In genomic region chr3:53137221-53137620, GRCh38 we compare ENCODE assay signal across 12 cellular contexts.
"Had no signal": no experiment of that assay in that cellular context is flagged by ENCODE, and none has a peak within 500 bp of the region (broad histone marks: within the 10 kb centered on the region; RNA-seq: fewer than 3 reads in every experiment).

No MANE protein-coding gene starts in this region.

- H3K4me3 Mint-ChIP-seq: stimulated activated effector memory CD8-positive, alpha-beta T cell treated with anti-CD3 and anti-CD28 coated beads, Interleukin-12 subunit alpha, Interleukin-12 subunit beta, amount 100 ng/mL, for 72 hours had no signal

- DNase-seq: activated CD4-positive, alpha-beta T cell treated with anti-CD3 and anti-CD28 coated beads, Interleukin-2, amount 50 U/mL, for 1 hour; activated CD4-positive, CD25-positive, alpha-beta regulatory T cell; activated naive CD4-positive, alpha-beta T cell treated with Interleukin-2 at 50 U/mL for 16 hours; activated T-cell treated with anti-CD3 and anti-CD28 coated beads for 4 hours; cerebellar nuclear complex; effector memory CD4-positive, alpha-beta T cell; hippocampal formation; pancreas had no signal

- H3K36me3 Mint-ChIP-seq: stimulated activated effector memory CD8-positive, alpha-beta T cell treated with anti-CD3 and anti-CD28 coated beads, Interleukin-12 subunit alpha, Interleukin-12 subunit beta, amount 100 ng/mL, for 72 hours had no signal

- ATAC-seq: left lobe of liver; pancreas; stimulated activated effector memory CD8-positive, alpha-beta T cell treated with anti-CD3 and anti-CD28 coated beads, Interleukin-12 subunit alpha, Interleukin-12 subunit beta, amount 100 ng/mL, for 72 hours had no signal

- H3K4me3 ChIP-seq: ascending aorta, breast epithelium, pancreas had no signal

- H3K4me1 ChIP-seq: breast epithelium had no signal

- H3K36me3 ChIP-seq: ascending aorta, breast epithelium, pancreas had no signal

- H3K27me3 ChIP-seq: ascending aorta, breast epithelium, pancreas had no signal

- H3K9me3 ChIP-seq: ascending aorta, breast epithelium, pancreas had no signal

- H3K27ac ChIP-seq: ascending aorta, breast epithelium, pancreas had no signal

- H3K4me1 Mint-ChIP-seq: stimulated activated effector memory CD8-positive, alpha-beta T cell treated with anti-CD3 and anti-CD28 coated beads, Interleukin-12 subunit alpha, Interleukin-12 subunit beta, amount 100 ng/mL, for 72 hours had no signal

- H3K9me3 Mint-ChIP-seq: stimulated activated effector memory CD8-positive, alpha-beta T cell treated with anti-CD3 and anti-CD28 coated beads, Interleukin-12 subunit alpha, Interleukin-12 subunit beta, amount 100 ng/mL, for 72 hours had no signal
